10 cellular contexts compared by ENCODE assay signal in genomic region chr19:45472557-45473365, GRCh38. TPM values are rescaled to one million over a fixed set of nuclear protein-coding genes. Genes with fewer than 3 reads are reported as not detected.
DNase-seq lines count a peak whose midpoint lies in the region; ATAC-seq and TF ChIP-seq lines count a peak whose summit lies in the region.
"Had no signal": no experiment of that assay in that cellular context is flagged by ENCODE, and none has a peak within 500 bp of the region (broad histone marks: within the 10 kb centered on the region; RNA-seq: fewer than 3 reads in every experiment).

No MANE protein-coding gene starts in this region.

- peaks cover 3 to 4% of the 10 kb centered on the region in 2 donors for H3K27me3 Mint-ChIP-seq in CD4-positive, alpha-beta memory T cell
- H3K27me3 Mint-ChIP-seq in natural killer cell treated with Interleukin-12 subunit alpha and Interleukin-12 subunit beta and Interleukin-15 and Interleukin-18, amount 100 ng/mL, for 72 hours, result peaks cover 6 to 7% of the 10 kb centered on the region in 2 donors
- H3K27me3 Mint-ChIP-seq: activated CD4-positive, alpha-beta memory T cell treated with anti-CD3 and anti-CD28 coated beads for 36 hours had no signal

- H3K4me2 ChIP-seq in IMR-90 (ENCODE audit: low read depth, low read length) (peak overlapping the region; percentile 65), PC-9 (no peak overlapping the region)

- intact Hi-C loops in CD4-positive, alpha-beta memory T cell (cut with micrococcal nuclease), result no loop called here
- intact Hi-C loops in IMR-90 (cut with micrococcal nuclease), result no loop called here
- intact Hi-C loops in PC-9 (cut with micrococcal nuclease; ENCODE audit: unreplicated experiment), result no loop called here
- intact Hi-C loops in head of caudate nucleus (cut with DNase I), result no loop called here

- no peak overlapping the region for H3K27ac ChIP-seq in CD4-positive, alpha-beta memory T cell (ENCODE audit: low read depth, low read length)
- H3K27ac ChIP-seq in IMR-90 (ENCODE audit: insufficient read depth, low read length) (no peak overlapping the region), PC-9 (no peak overlapping the region)
- H3K27ac ChIP-seq: cardiac muscle cell had no signal

- H3K36me3 Mint-ChIP-seq in CD4-positive, alpha-beta memory T cell, result peaks cover 5 to 58% of the 10 kb centered on the region in 2 donors
- H3K36me3 Mint-ChIP-seq in natural killer cell treated with Interleukin-12 subunit alpha and Interleukin-12 subunit beta and Interleukin-15 and Interleukin-18, amount 100 ng/mL, for 72 hours, result peaks cover 5% of the 10 kb centered on the region

- no peak overlapping the region for H3K4me3 ChIP-seq in CD4-positive, alpha-beta memory T cell (ENCODE audit: low read length in 2 of 2)
- H3K4me3 ChIP-seq in IMR-90 (ENCODE audit: insufficient read depth, low read depth, low read length) (no peak overlapping the region; the same call in 1 of the 2 replicates), PC-9 (no peak overlapping the region)
- H3K4me3 ChIP-seq: cardiac muscle cell had no signal

- H3K4me1 Mint-ChIP-seq in CD4-positive, alpha-beta memory T cell, result peaks cover 20 to 87% (median 36%) of the 10 kb centered on the region in 4 donors
- H3K4me1 Mint-ChIP-seq in natural killer cell treated with Interleukin-12 subunit alpha and Interleukin-12 subunit beta and Interleukin-15 and Interleukin-18, amount 100 ng/mL, for 72 hours (ENCODE audit: low read depth in 2 of 2), result peaks cover 53% of the 10 kb centered on the region in 2 donors

- peak overlapping the region; percentile 14 to 99 (median 94) for H3K27ac Mint-ChIP-seq in CD4-positive, alpha-beta memory T cell
- no peak overlapping the region for H3K27ac Mint-ChIP-seq in natural killer cell treated with Interleukin-12 subunit alpha and Interleukin-12 subunit beta and Interleukin-15 and Interleukin-18, amount 100 ng/mL, for 72 hours
- H3K27ac Mint-ChIP-seq: activated CD4-positive, alpha-beta memory T cell treated with anti-CD3 and anti-CD28 coated beads for 36 hours had no signal

- H3K36me3 ChIP-seq in CD4-positive, alpha-beta memory T cell (ENCODE audit: insufficient read depth, low read length), result no peaks in the 10 kb centered on the region
- H3K36me3 ChIP-seq in IMR-90 (ENCODE audit: control insufficient read depth, insufficient read depth, low read length) (no peaks in the 10 kb centered on the region), PC-9 (ENCODE audit: low read depth) (no peaks in the 10 kb centered on the region)
- H3K36me3 ChIP-seq: cardiac muscle cell had no signal

- TF ChIP-seq CTCF in IMR-90 (conservative IDR thresholded peaks at IDR 0.05; ENCODE audit: low read depth, low read length), result no peak
- no peak for TF ChIP-seq CTCF in PC-9 (conservative IDR thresholded peaks at IDR 0.05)
- TF ChIP-seq CTCF in GM10266 (IDR thresholded peaks at IDR 0.05; ENCODE audit: control insufficient read depth, insufficient read depth, low read depth, missing control alignments), result no peak

- peak overlapping the region; percentile 36 for H3K4ac ChIP-seq in IMR-90 (ENCODE audit: low read depth, low read length)

- H4K20me1 ChIP-seq in IMR-90 (ENCODE audit: insufficient read depth, low read length) (peaks cover 9% of the 10 kb centered on the region; the same call in 1 of the 2 replicates), PC-9 (ENCODE audit: insufficient read depth) (no peaks in the 10 kb centered on the region; the same call in 1 of the 2 replicates)

- no peak overlapping the region for H3K56ac ChIP-seq in IMR-90 (ENCODE audit: extremely low read depth, insufficient read depth, low read length)

- peak overlapping the region in 7 of 8 donors; percentile 26 to 95 (median 60) for H3K4me3 Mint-ChIP-seq in CD4-positive, alpha-beta memory T cell
- peak overlapping the region; percentile 70 for H3K4me3 Mint-ChIP-seq in natural killer cell treated with Interleukin-12 subunit alpha and Interleukin-12 subunit beta and Interleukin-15 and Interleukin-18, amount 100 ng/mL, for 72 hours
- H3K4me3 Mint-ChIP-seq: activated CD4-positive, alpha-beta memory T cell treated with anti-CD3 and anti-CD28 coated beads for 36 hours had no signal

- peaks cover 0 to 79% (median 0%) of the 10 kb centered on the region in 8 donors for H3K9me3 Mint-ChIP-seq in CD4-positive, alpha-beta memory T cell
- H3K9me3 Mint-ChIP-seq in natural killer cell treated with Interleukin-12 subunit alpha and Interleukin-12 subunit beta and Interleukin-15 and Interleukin-18, amount 100 ng/mL, for 72 hours, result no peaks in the 10 kb centered on the region
- H3K9me3 Mint-ChIP-seq: activated CD4-positive, alpha-beta memory T cell treated with anti-CD3 and anti-CD28 coated beads for 36 hours had no signal

- H4K8ac ChIP-seq in IMR-90 (ENCODE audit: low read depth in 2 of 2, low read length in 2 of 2), result peak overlapping the region; percentile 46 to 64; a peak in 3 of 4 replicates

- no peak for TF ChIP-seq RAD21 in IMR-90 (IDR thresholded peaks at IDR 0.05; ENCODE audit: low read length)

- peaks cover 3% of the 10 kb centered on the region; the same call in 1 of the 2 replicates for H3K9me1 ChIP-seq in IMR-90 (ENCODE audit: insufficient read depth, low read length)

- no peaks in the 10 kb centered on the region for H3K27me3 ChIP-seq in CD4-positive, alpha-beta memory T cell (ENCODE audit: insufficient read depth, low read length)
- H3K27me3 ChIP-seq in IMR-90 (ENCODE audit: control insufficient read depth, insufficient read depth, low read length), result no peaks in the 10 kb centered on the region
- no peaks in the 10 kb centered on the region for H3K27me3 ChIP-seq in PC-9 (ENCODE audit: insufficient read depth, low read depth)
- H3K27me3 ChIP-seq: cardiac muscle cell had no signal

- BruUV-seq in IMR-90 (replicated peaks; lab: Mats Ljungman, UMichigan), result no TSS peak
- no TSS peak for BruUV-seq in PC-9 (replicated peaks; lab: Mats Ljungman, UMichigan)

- H2BK120ac ChIP-seq in IMR-90 (ENCODE audit: low read depth, low read length), result no peak overlapping the region

- H2BK20ac ChIP-seq in IMR-90 (ENCODE audit: low read depth, low read length), result no peak overlapping the region

- peaks cover 38% of the 10 kb centered on the region for H3F3A ChIP-seq in PC-9 (ENCODE audit: insufficient read depth, low read depth)

- no peaks in the 10 kb centered on the region for H3K79me2 ChIP-seq in PC-9 (ENCODE audit: low read depth)

- 33% methylated on average over 3 of the region's 44 CpGs; no CpG with 5 or more reads in 1 of the 2 experiments for WGBS in IMR-90 (ENCODE audit: extremely low coverage in 2 of 2, insufficient read length in 1 of 2), 2 experiments

- no peak for TF ChIP-seq POLR2A in IMR-90 (IDR thresholded peaks at IDR 0.05; ENCODE audit: low read depth, low read length)

- peak; percentile 42 to 70 (median 50) for DNase-seq in CD4-positive, alpha-beta memory T cell
- DNase-seq in IMR-90 (no peak), PC-9 (no peak), GM10266 (ENCODE audit: extremely low spot score) (no peak), head of caudate nucleus (no peak)
- DNase-seq in effector CD8-positive, alpha-beta T cell (lab: John Stamatoyannopoulos, UW), result peak; percentile 84
- DNase-seq in natural killer cell treated with Interleukin-12 subunit alpha and Interleukin-12 subunit beta and Interleukin-15 and Interleukin-18, amount 100 ng/mL, for 72 hours (ENCODE audit: low spot score), result no peak
- no peak for DNase-seq in stimulated activated CD8-positive, alpha-beta memory T cell treated with anti-CD3 and anti-CD28 coated beads, Interleukin-4, amount 100 ng/mL, for 48 hours
- DNase-seq: activated CD4-positive, alpha-beta memory T cell treated with anti-CD3 and anti-CD28 coated beads for 36 hours had no signal

- CTCF ChIA-PET in CD4-positive, alpha-beta memory T cell (lab: Charles Lee; ENCODE audit: partially characterized antibody), result interaction anchor here (1.3 to 16.8 kb wide), 4 partner anchors 14 to 35 kb away, joined by 5 to 487 read pairs (median 6); no protein-coding TSS in a partner anchor
- CTCF ChIA-PET in IMR-90 (lab: Yijun Ruan, JAX) (interaction anchor here (0.5 to 1.8 kb wide), 2 partner anchors 16 to 33 kb away, joined by 3 to 7 read pairs; no protein-coding TSS in a partner anchor), PC-9 (lab: Charles Lee) (interaction anchor here (0.6 kb wide), 1 partner anchor 12 kb away, joined by 4 read pairs; no protein-coding TSS in a partner anchor)

- no peaks in the 10 kb centered on the region for H3K9me3 ChIP-seq in CD4-positive, alpha-beta memory T cell (ENCODE audit: control insufficient read depth in 1 of 2, low read length in 2 of 2)
- H3K9me3 ChIP-seq in IMR-90 (ENCODE audit: control insufficient read depth, insufficient read depth, low read length) (no peaks in the 10 kb centered on the region), PC-9 (ENCODE audit: insufficient read depth, low read depth) (no peaks in the 10 kb centered on the region)

- H2AK5ac ChIP-seq in IMR-90 (ENCODE audit: low read depth, low read length), result no peak overlapping the region

- dilution Hi-C loops in IMR-90 (cut with HindIII; ENCODE audit: low sequenced_read_pairs, unreplicated experiment), result no loop called here

- H3K18ac ChIP-seq in IMR-90 (ENCODE audit: low read depth, low read length), result no peak overlapping the region

- no peak overlapping the region for H2BK5ac ChIP-seq in IMR-90 (ENCODE audit: low read depth, low read length, poor library complexity, severe bottlenecking)

- POLR2A ChIA-PET in CD4-positive, alpha-beta memory T cell (lab: Charles Lee; ENCODE audit: partially characterized antibody), result interaction anchor here (8.5 kb wide), 2 partner anchors 23 to 33 kb away, joined by 113 to 240 read pairs; no protein-coding TSS in a partner anchor
- POLR2A ChIA-PET in IMR-90 (lab: Charles Lee; ENCODE audit: unreplicated experiment) (no interaction called here), PC-9 (lab: Charles Lee; ENCODE audit: unreplicated experiment) (no interaction called here)

- peak overlapping the region; percentile 39; the same call in 1 of the 3 replicates for H2BK15ac ChIP-seq in IMR-90 (ENCODE audit: low read depth, low read length)

- peak overlapping the region; percentile 19; the same call in 1 of the 2 replicates for H4K91ac ChIP-seq in IMR-90 (ENCODE audit: insufficient read depth, low read depth, low read length)

- H3K23ac ChIP-seq in IMR-90 (ENCODE audit: low read depth, low read length), result no peak overlapping the region; the same call in 1 of the 2 replicates

- H3K9ac ChIP-seq in IMR-90 (ENCODE audit: low read depth, low read length), result 0 out of 2 replicates have a peak overlapping the region, but pooled peaks have one; percentile 24

- H2AFZ ChIP-seq in IMR-90 (replicated peaks; ENCODE audit: low read length, poor library complexity), result peak overlapping the region; percentile 80
- no peak overlapping the region for H2AFZ ChIP-seq in PC-9

- peaks cover 0 to 34% of the 10 kb centered on the region in 2 experiments; a peak in 3 of 4 replicates for H3K79me1 ChIP-seq in IMR-90 (ENCODE audit: low read depth in 1 of 2, low read length in 2 of 2)

- no peak for ATAC-seq in IMR-90 (ENCODE audit: low read depth)
- ATAC-seq in natural killer cell treated with Interleukin-12 subunit alpha and Interleukin-12 subunit beta and Interleukin-15 and Interleukin-18, amount 100 ng/mL, for 72 hours, result no peak

- H3K14ac ChIP-seq in IMR-90 (replicated peaks; ENCODE audit: low read depth, low read length), result peak overlapping the region; percentile 12; the same call in 1 of the 2 replicates

- no peaks in the 10 kb centered on the region for H3K9me2 ChIP-seq in PC-9 (ENCODE audit: insufficient read depth)

- in situ Hi-C loops in IMR-90 (cut with MboI; ENCODE audit: low sequenced_read_pairs), result no loop called here

- H2AK9ac ChIP-seq in IMR-90 (replicated peaks; ENCODE audit: low read depth, low read length, poor library complexity), result peak overlapping the region; percentile 38

- H3K4me1 ChIP-seq in CD4-positive, alpha-beta memory T cell (ENCODE audit: insufficient read depth, low read length), result peaks cover 30% of the 10 kb centered on the region
- H3K4me1 ChIP-seq in IMR-90 (ENCODE audit: control insufficient read depth, insufficient read depth, low read length) (peaks cover 14% of the 10 kb centered on the region), PC-9 (replicated peaks; ENCODE audit: insufficient read depth) (peaks cover 22% of the 10 kb centered on the region)

- H4K5ac ChIP-seq in IMR-90 (ENCODE audit: low read depth, low read length), result peak overlapping the region; percentile 67

RNA-seq across cellular contexts. Expression of gene FOSB, which starts 5.0 kb away (rescaled TPM):
- 1 to 10 TPM; 4.2 to 4.7 TPM for total RNA-seq in CD4-positive, alpha-beta memory T cell
- polyA plus RNA-seq in CD4-positive, alpha-beta memory T cell, result 10 to 100 TPM; 12.5 to 17.1 TPM
- total RNA-seq in IMR-90 (2012; rRNA removed) (11.1 and 31.9 TPM in 2 replicates), PC-9 (2021) (7.9 and 16.5 TPM in 2 replicates)
- polyA plus RNA-seq in IMR-90 (2012; rRNA removed), result 15.6 and 60.1 TPM in 2 replicates
- polyA plus RNA-seq in IMR-90 (2012; cell fraction: cytosol; rRNA removed), result 52.4 and 90.3 TPM in 2 replicates
- polyA plus RNA-seq in IMR-90 (2012; cell fraction: nucleus; rRNA removed; ENCODE audit: low replicate concordance), result 982 and 1,348 TPM in 2 replicates
- 10 to 100 TPM; 16.3 to 18.0 TPM for total RNA-seq in natural killer cell treated with Interleukin-12 subunit alpha and Interleukin-12 subunit beta and Interleukin-15 and Interleukin-18, amount 100 ng/mL, for 72 hours

RNA-seq across cellular contexts. Expression of gene RTN2, which starts 24.1 kb away (rescaled TPM):
- 1 to 10 TPM in 1 of 2 experiments, under 1 TPM in 1; 0.14 to 1.1 TPM for total RNA-seq in CD4-positive, alpha-beta memory T cell
- polyA plus RNA-seq in CD4-positive, alpha-beta memory T cell, result under 1 TPM in 1 of 2 donors, not detected in 1; 0.48 TPM
- 5.3 and 5.7 TPM in 2 replicates for total RNA-seq in IMR-90 (2012; rRNA removed)
- polyA plus RNA-seq in IMR-90 (2012; rRNA removed), result 17.4 and 19.4 TPM in 2 replicates
- 16.9 and 38.3 TPM in 2 replicates for polyA plus RNA-seq in IMR-90 (2012; cell fraction: cytosol; rRNA removed)
- polyA plus RNA-seq in IMR-90 (2012; cell fraction: nucleus; rRNA removed; ENCODE audit: low replicate concordance), result 11.9 and 20.0 TPM in 2 replicates
- total RNA-seq in natural killer cell treated with Interleukin-12 subunit alpha and Interleukin-12 subunit beta and Interleukin-15 and Interleukin-18, amount 100 ng/mL, for 72 hours, result 1 to 10 TPM; 5.9 to 7.8 TPM
- 49.6 and 50.1 TPM in 2 replicates for total RNA-seq in PC-9 (2021)

RNA-seq across cellular contexts. Expression of gene PPM1N, which starts 25.5 kb away (rescaled TPM):
- total RNA-seq in CD4-positive, alpha-beta memory T cell, result 1 to 10 TPM; 5.8 to 7.9 TPM
- polyA plus RNA-seq in CD4-positive, alpha-beta memory T cell, result 1 to 10 TPM; 3.7 to 4.0 TPM
- total RNA-seq in IMR-90 (2012; rRNA removed) (0.56 and 0.90 TPM in 2 replicates), PC-9 (2021) (5.0 and 9.5 TPM in 2 replicates)
- 1.6 TPM in 2 replicates for polyA plus RNA-seq in IMR-90 (2012; rRNA removed)
- 2.0 and 2.9 TPM in 2 replicates for polyA plus RNA-seq in IMR-90 (2012; cell fraction: cytosol; rRNA removed)
- polyA plus RNA-seq in IMR-90 (2012; cell fraction: nucleus; rRNA removed; ENCODE audit: low replicate concordance), result 3.4 and 4.5 TPM in 2 replicates
- 1 to 10 TPM; 3.2 to 3.6 TPM for total RNA-seq in natural killer cell treated with Interleukin-12 subunit alpha and Interleukin-12 subunit beta and Interleukin-15 and Interleukin-18, amount 100 ng/mL, for 72 hours

RNA-seq across cellular contexts. Expression of gene VASP, which starts 34.5 kb away (rescaled TPM):
- 10 to 100 TPM; 89.8 to 92.8 TPM for total RNA-seq in CD4-positive, alpha-beta memory T cell
- polyA plus RNA-seq in CD4-positive, alpha-beta memory T cell, result 10 to 100 TPM; 49.1 to 53.4 TPM
- total RNA-seq in IMR-90 (2012; rRNA removed), result 61.1 and 66.9 TPM in 2 replicates
- polyA plus RNA-seq in IMR-90 (2012; rRNA removed), result 88.8 and 126 TPM in 2 replicates
- polyA plus RNA-seq in IMR-90 (2012; cell fraction: cytosol; rRNA removed), result 92.1 and 92.3 TPM in 2 replicates
- 91.0 and 119 TPM in 2 replicates for polyA plus RNA-seq in IMR-90 (2012; cell fraction: nucleus; rRNA removed; ENCODE audit: low replicate concordance)
- 100 to 1,000 TPM; 447 to 589 TPM for total RNA-seq in natural killer cell treated with Interleukin-12 subunit alpha and Interleukin-12 subunit beta and Interleukin-15 and Interleukin-18, amount 100 ng/mL, for 72 hours
- 123 and 155 TPM in 2 replicates for total RNA-seq in PC-9 (2021)

RNA-seq across cellular contexts. Expression of gene ERCC1, which starts 49.0 kb away (rescaled TPM):
- total RNA-seq in CD4-positive, alpha-beta memory T cell, result 10 to 100 TPM; 46.6 to 46.9 TPM
- 10 to 100 TPM; 36.2 to 38.3 TPM for polyA plus RNA-seq in CD4-positive, alpha-beta memory T cell
- total RNA-seq in IMR-90 (2012; rRNA removed) (76.9 and 84.2 TPM in 2 replicates), PC-9 (2021) (102 and 138 TPM in 2 replicates)
- 132 and 153 TPM in 2 replicates for polyA plus RNA-seq in IMR-90 (2012; rRNA removed)
- polyA plus RNA-seq in IMR-90 (2012; cell fraction: cytosol; rRNA removed), result 113 and 118 TPM in 2 replicates
- 152 and 183 TPM in 2 replicates for polyA plus RNA-seq in IMR-90 (2012; cell fraction: nucleus; rRNA removed; ENCODE audit: low replicate concordance)
- total RNA-seq in natural killer cell treated with Interleukin-12 subunit alpha and Interleukin-12 subunit beta and Interleukin-15 and Interleukin-18, amount 100 ng/mL, for 72 hours, result 10 to 100 TPM; 65.0 to 67.8 TPM

Comparison
In these comparisons a context has a peak if more than half of its experiments do, and no peak if none do; other contexts are left out.
1. DNase-seq: peak in CD4-positive, alpha-beta memory T cell (5 of 5) and effector CD8-positive, alpha-beta T cell (single experiment); none in IMR-90 (single experiment), natural killer cell treated with Interleukin-12 subunit alpha and Interleukin-12 subunit beta and Interleukin-15 and Interleukin-18, amount 100 ng/mL, for 72 hours (single experiment), PC-9 (0 of 2), GM10266 (single experiment), head of caudate nucleus (0 of 42) and stimulated activated CD8-positive, alpha-beta memory T cell treated with anti-CD3 and anti-CD28 coated beads, Interleukin-4, amount 100 ng/mL, for 48 hours (single experiment).
2. H3K27ac Mint-ChIP-seq: peak in CD4-positive, alpha-beta memory T cell (7 of 7); none in natural killer cell treated with Interleukin-12 subunit alpha and Interleukin-12 subunit beta and Interleukin-15 and Interleukin-18, amount 100 ng/mL, for 72 hours (0 of 2).